In the genomic region with DNA sequence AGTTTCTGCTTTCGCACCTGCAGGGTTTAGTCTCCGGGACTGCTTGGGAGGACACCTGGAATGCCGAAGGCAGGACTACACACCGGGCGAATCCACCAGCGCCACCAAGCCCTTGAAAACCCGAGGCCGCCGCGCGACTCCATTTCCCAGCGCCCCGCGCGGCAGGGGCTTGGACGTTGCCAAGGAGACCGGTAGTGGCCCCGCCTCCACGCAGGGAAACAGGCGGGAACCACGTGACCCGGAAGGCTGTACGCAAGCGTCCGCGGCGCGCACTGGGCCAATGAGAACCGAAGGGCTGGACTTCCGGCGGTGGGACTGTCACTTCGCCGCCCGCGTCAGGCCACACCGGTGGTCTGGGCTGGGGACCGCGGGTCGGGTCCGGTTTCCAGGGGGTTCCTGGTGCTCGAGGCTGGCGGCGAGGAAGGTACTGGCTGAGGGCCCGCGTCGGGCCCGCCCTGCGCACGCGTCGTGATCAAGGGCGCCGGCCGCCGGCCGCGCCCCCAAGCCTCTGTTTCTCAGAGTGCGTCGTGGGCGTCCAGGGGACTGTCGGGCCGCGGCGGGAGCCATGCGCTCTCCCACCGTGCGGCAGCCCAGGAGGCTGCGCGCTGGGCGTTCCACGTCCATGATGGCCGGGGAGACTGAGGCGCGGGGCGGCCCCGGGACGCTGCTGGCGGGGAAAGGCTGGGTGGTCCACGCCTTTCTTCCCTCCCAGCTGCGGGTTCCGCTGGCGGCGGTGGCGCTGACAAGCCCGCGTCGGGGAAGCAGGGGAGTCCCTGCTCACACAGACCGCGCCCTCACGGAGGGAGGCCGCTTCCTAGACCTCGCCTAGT, we compare ENCODE assay signal across 1 cellular context.
TF ChIP-seq lines count a peak whose summit lies in the region.

TSS of gene ZNF324 (plus strand) at position 321 of the 830 bp plus-strand sequence. CDS start 2,106 bp downstream, outside the sequence.

TF ChIP-seq in GM12878, 131 proteins besides CTCF, POLR2A, EP300 and RAD21 (continued from another document and continues in another):
- TF ChIP-seq ATF3 (IDR thresholded peaks at IDR 0.05; ENCODE audit: borderline replicate concordance, extremely low read depth, low read depth, low read length) (peak; percentile 83; the same call in 1 of the 2 replicates), TAF1 (IDR thresholded peaks at IDR 0.05; ENCODE audit: borderline replicate concordance, low read depth, low read length) (peak; percentile 38; the same call in 1 of the 2 replicates), POU2F2 (IDR thresholded peaks at IDR 0.05; ENCODE audit: borderline replicate concordance, low read depth, low read length) (no peak), GATAD2B (conservative IDR thresholded peaks at IDR 0.05; ENCODE audit: low read depth) (peak; percentile 51), ATF7 (IDR thresholded peaks at IDR 0.05; ENCODE audit: low read depth) (no peak), SPI1 (IDR thresholded peaks at IDR 0.05; ENCODE audit: borderline replicate concordance, insufficient read depth, low read depth, low read length) (no peak), ASH2L (IDR thresholded peaks at IDR 0.05; ENCODE audit: borderline replicate concordance, low read depth) (no peak), SREBF1 (IDR thresholded peaks at IDR 0.05; ENCODE audit: low read length) (no peak; the same call in 1 of the 2 replicates), RCOR1 (conservative IDR thresholded peaks at IDR 0.05; ENCODE audit: low read depth, low read length) (no peak), SMAD5 (IDR thresholded peaks at IDR 0.05; ENCODE audit: low read depth) (peak; percentile 67; the same call in 1 of the 2 replicates), CREB1 (IDR thresholded peaks at IDR 0.05; ENCODE audit: low read depth) (peak; percentile 89), CHD2 (IDR thresholded peaks at IDR 0.05; ENCODE audit: borderline replicate concordance, low read depth, low read length) (peak; percentile 66; the same call in 1 of the 2 replicates), SUZ12 (IDR thresholded peaks at IDR 0.05; ENCODE audit: unreplicated experiment) (no peak), NR2F1 (conservative IDR thresholded peaks at IDR 0.05) (no peak; the same call in 1 of the 2 replicates), SMARCA5 (IDR thresholded peaks at IDR 0.05) (0 out of 2 replicates have a peak, but pooled peaks have one; percentile 31), ZBTB4 (CRISPR knock-in tag; IDR thresholded peaks at IDR 0.05) (no peak), CHD1 (IDR thresholded peaks at IDR 0.05; ENCODE audit: low read depth, low read length) (no peak), BACH1 (IDR thresholded peaks at IDR 0.05; ENCODE audit: borderline replicate concordance) (0 out of 2 replicates have a peak, but pooled peaks have one; percentile 29), ZNF622 (IDR thresholded peaks at IDR 0.05) (no peak), ZNF274 (IDR thresholded peaks at IDR 0.05; ENCODE audit: insufficient read depth, insufficient read length) (no peak), CUX1 (IDR thresholded peaks at IDR 0.05; ENCODE audit: insufficient replicate concordance, low read depth, low read length) (no peak), USF1 (IDR thresholded peaks at IDR 0.05; ENCODE audit: borderline replicate concordance, extremely low read length, insufficient read depth, low read depth, low read length) (peak; percentile 94), ETV6 (conservative IDR thresholded peaks at IDR 0.05 in 1 of 2, IDR thresholded peaks at IDR 0.05 in 1 of 2; ENCODE audit: borderline replicate concordance in 1 of 2, low read depth in 1 of 2) (no peak), NR2C2 (IDR thresholded peaks at IDR 0.05; ENCODE audit: borderline replicate concordance, control insufficient read depth, insufficient read length, low read depth) (no peak), STAT3 (IDR thresholded peaks at IDR 0.05; ENCODE audit: low read depth, low read length) (no peak), MYB (IDR thresholded peaks at IDR 0.05; ENCODE audit: borderline replicate concordance, low read depth, low read length) (no peak), LARP7 (IDR thresholded peaks at IDR 0.05) (peak; percentile 48; the same call in 1 of the 2 replicates)
- TF ChIP-seq, protein P1, sequence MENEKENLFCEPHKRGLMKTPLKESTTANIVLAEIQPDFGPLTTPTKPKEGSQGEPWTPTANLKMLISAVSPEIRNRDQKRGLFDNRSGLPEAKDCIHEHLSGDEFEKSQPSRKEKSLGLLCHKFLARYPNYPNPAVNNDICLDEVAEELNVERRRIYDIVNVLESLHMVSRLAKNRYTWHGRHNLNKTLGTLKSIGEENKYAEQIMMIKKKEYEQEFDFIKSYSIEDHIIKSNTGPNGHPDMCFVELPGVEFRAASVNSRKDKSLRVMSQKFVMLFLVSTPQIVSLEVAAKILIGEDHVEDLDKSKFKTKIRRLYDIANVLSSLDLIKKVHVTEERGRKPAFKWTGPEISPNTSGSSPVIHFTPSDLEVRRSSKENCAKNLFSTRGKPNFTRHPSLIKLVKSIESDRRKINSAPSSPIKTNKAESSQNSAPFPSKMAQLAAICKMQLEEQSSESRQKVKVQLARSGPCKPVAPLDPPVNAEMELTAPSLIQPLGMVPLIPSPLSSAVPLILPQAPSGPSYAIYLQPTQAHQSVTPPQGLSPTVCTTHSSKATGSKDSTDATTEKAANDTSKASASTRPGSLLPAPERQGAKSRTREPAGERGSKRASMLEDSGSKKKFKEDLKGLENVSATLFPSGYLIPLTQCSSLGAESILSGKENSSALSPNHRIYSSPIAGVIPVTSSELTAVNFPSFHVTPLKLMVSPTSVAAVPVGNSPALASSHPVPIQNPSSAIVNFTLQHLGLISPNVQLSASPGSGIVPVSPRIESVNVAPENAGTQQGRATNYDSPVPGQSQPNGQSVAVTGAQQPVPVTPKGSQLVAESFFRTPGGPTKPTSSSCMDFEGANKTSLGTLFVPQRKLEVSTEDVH (IDR thresholded peaks at IDR 0.05; ENCODE audit: low read depth, partially characterized antibody): no peak
- TF ChIP-seq, protein P2, sequence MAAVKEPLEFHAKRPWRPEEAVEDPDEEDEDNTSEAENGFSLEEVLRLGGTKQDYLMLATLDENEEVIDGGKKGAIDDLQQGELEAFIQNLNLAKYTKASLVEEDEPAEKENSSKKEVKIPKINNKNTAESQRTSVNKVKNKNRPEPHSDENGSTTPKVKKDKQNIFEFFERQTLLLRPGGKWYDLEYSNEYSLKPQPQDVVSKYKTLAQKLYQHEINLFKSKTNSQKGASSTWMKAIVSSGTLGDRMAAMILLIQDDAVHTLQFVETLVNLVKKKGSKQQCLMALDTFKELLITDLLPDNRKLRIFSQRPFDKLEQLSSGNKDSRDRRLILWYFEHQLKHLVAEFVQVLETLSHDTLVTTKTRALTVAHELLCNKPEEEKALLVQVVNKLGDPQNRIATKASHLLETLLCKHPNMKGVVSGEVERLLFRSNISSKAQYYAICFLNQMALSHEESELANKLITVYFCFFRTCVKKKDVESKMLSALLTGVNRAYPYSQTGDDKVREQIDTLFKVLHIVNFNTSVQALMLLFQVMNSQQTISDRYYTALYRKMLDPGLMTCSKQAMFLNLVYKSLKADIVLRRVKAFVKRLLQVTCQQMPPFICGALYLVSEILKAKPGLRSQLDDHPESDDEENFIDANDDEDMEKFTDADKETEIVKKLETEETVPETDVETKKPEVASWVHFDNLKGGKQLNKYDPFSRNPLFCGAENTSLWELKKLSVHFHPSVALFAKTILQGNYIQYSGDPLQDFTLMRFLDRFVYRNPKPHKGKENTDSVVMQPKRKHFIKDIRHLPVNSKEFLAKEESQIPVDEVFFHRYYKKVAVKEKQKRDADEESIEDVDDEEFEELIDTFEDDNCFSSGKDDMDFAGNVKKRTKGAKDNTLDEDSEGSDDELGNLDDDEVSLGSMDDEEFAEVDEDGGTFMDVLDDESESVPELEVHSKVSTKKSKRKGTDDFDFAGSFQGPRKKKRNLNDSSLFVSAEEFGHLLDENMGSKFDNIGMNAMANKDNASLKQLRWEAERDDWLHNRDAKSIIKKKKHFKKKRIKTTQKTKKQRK (IDR thresholded peaks at IDR 0.05; ENCODE audit: low read depth, low read length): no peak
- TF ChIP-seq, protein P3, sequence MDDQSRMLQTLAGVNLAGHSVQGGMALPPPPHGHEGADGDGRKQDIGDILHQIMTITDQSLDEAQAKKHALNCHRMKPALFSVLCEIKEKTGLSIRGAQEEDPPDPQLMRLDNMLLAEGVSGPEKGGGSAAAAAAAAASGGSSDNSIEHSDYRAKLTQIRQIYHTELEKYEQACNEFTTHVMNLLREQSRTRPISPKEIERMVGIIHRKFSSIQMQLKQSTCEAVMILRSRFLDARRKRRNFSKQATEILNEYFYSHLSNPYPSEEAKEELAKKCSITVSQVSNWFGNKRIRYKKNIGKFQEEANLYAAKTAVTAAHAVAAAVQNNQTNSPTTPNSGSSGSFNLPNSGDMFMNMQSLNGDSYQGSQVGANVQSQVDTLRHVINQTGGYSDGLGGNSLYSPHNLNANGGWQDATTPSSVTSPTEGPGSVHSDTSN (IDR thresholded peaks at IDR 0.05; ENCODE audit: insufficient replicate concordance, low read depth, low read length): no peak
- TF ChIP-seq, protein P4, sequence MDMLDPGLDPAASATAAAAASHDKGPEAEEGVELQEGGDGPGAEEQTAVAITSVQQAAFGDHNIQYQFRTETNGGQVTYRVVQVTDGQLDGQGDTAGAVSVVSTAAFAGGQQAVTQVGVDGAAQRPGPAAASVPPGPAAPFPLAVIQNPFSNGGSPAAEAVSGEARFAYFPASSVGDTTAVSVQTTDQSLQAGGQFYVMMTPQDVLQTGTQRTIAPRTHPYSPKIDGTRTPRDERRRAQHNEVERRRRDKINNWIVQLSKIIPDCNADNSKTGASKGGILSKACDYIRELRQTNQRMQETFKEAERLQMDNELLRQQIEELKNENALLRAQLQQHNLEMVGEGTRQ (IDR thresholded peaks at IDR 0.05; ENCODE audit: borderline replicate concordance, low read depth, low read length): peak; percentile 90
- TF ChIP-seq, protein P5, sequence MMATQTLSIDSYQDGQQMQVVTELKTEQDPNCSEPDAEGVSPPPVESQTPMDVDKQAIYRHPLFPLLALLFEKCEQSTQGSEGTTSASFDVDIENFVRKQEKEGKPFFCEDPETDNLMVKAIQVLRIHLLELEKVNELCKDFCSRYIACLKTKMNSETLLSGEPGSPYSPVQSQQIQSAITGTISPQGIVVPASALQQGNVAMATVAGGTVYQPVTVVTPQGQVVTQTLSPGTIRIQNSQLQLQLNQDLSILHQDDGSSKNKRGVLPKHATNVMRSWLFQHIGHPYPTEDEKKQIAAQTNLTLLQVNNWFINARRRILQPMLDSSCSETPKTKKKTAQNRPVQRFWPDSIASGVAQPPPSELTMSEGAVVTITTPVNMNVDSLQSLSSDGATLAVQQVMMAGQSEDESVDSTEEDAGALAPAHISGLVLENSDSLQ (IDR thresholded peaks at IDR 0.05): peak; percentile 82
